ENCODE assay signal across 8 cellular contexts in genomic region chr17:30726734-30727133, GRCh38.
DNase-seq lines count a peak whose midpoint lies in the region; ATAC-seq and TF ChIP-seq lines count a peak whose summit lies in the region.
"Not testable (repeated sequence)": the region's sequence is repeated elsewhere in the genome, so short reads cannot be mapped to it uniquely, and the experiment has no call there.

No MANE protein-coding gene starts in this region.

- POLR2A ChIA-PET in activated CD8-positive, alpha-beta T cell treated with anti-CD3 and anti-CD28 coated beads, Interleukin-2, amount 10 ng/mL, durations not matched to agents 7 days and 5 days (lab: Charles Lee) = not testable (repeated sequence)

- not testable (repeated sequence) for H3K4me3 ChIP-seq in Peyer's patch, right atrium auricular region, lower lobe of right lung

- H3K36me3 Mint-ChIP-seq in activated CD8-positive, alpha-beta T cell treated with anti-CD3 and anti-CD28 coated beads, Interleukin-2, amount 10 ng/mL, durations not matched to agents 7 days and 5 days (ENCODE audit: low read depth) = not testable (repeated sequence)

- not testable (repeated sequence) for H3K36me3 ChIP-seq in Peyer's patch, right atrium auricular region, lower lobe of right lung

- CTCF ChIA-PET in activated CD8-positive, alpha-beta T cell treated with anti-CD3 and anti-CD28 coated beads, Interleukin-2, amount 10 ng/mL, durations not matched to agents 7 days and 5 days (lab: Charles Lee) = interaction anchor here (1.1 kb wide), 1 partner anchor 10 kb away, joined by 3 read pairs; no protein-coding TSS in a partner anchor

- not testable (repeated sequence) for ATAC-seq in activated CD8-positive, alpha-beta T cell treated with anti-CD3 and anti-CD28 coated beads, Interleukin-2, amount 10 ng/mL, durations not matched to agents 7 days and 5 days; lower lobe of right lung

- not testable (repeated sequence) for H3K4me3 Mint-ChIP-seq in activated CD8-positive, alpha-beta T cell treated with anti-CD3 and anti-CD28 coated beads, Interleukin-2, amount 10 ng/mL, durations not matched to agents 7 days and 5 days

- TF ChIP-seq CTCF in Peyer's patch (IDR thresholded peaks at IDR 0.05); right atrium auricular region (IDR thresholded peaks at IDR 0.05); lower lobe of right lung (IDR thresholded peaks at IDR 0.05): not testable (repeated sequence)

- H3K9me3 ChIP-seq in Peyer's patch, right atrium auricular region, lower lobe of right lung: not testable (repeated sequence)

- not testable (repeated sequence) for TF ChIP-seq POLR2A in Peyer's patch (IDR thresholded peaks at IDR 0.05)

- not testable (repeated sequence) for H3K27ac ChIP-seq in Peyer's patch, right atrium auricular region, lower lobe of right lung

- not testable (repeated sequence) for H3K9me3 Mint-ChIP-seq in activated CD8-positive, alpha-beta T cell treated with anti-CD3 and anti-CD28 coated beads, Interleukin-2, amount 10 ng/mL, durations not matched to agents 7 days and 5 days (ENCODE audit: insufficient read depth)

- H3K27ac Mint-ChIP-seq in activated CD8-positive, alpha-beta T cell treated with anti-CD3 and anti-CD28 coated beads, Interleukin-2, amount 10 ng/mL, durations not matched to agents 7 days and 5 days = not testable (repeated sequence)

- not testable (repeated sequence) for H3K27me3 Mint-ChIP-seq in activated CD8-positive, alpha-beta T cell treated with anti-CD3 and anti-CD28 coated beads, Interleukin-2, amount 10 ng/mL, durations not matched to agents 7 days and 5 days (ENCODE audit: low read depth)

- DNase-seq in Peyer's patch (peak; percentile 10 to 18 (median 13)), ecto neural progenitor cell (ENCODE audit: low spot score) (peak; percentile 19), right atrium auricular region (ENCODE audit: low spot score) (peak; percentile 50), lower lobe of right lung (peak; percentile 29), posterior vena cava (ENCODE audit: low spot score) (peak; percentile 38), ureter (ENCODE audit: low spot score) (peak; percentile 18)
- peak; percentile 11 for DNase-seq in activated CD8-positive, alpha-beta T cell treated with anti-CD3 and anti-CD28 coated beads, Interleukin-2, amount 10 ng/mL, durations not matched to agents 7 days and 5 days
- peak; percentile 30 for DNase-seq in activated effector memory CD4-positive, alpha-beta T cell treated with anti-CD3 and anti-CD28 coated beads, Interleukin-2, amount 50 U/mL, for 16 hours

- not testable (repeated sequence) for H3K27me3 ChIP-seq in Peyer's patch; right atrium auricular region; lower lobe of right lung (ENCODE audit: low read depth)

- intact Hi-C loops in lower lobe of right lung (cut with DNase I); posterior vena cava (cut with DNase I): not testable (repeated sequence)

- H3K4me1 Mint-ChIP-seq in activated CD8-positive, alpha-beta T cell treated with anti-CD3 and anti-CD28 coated beads, Interleukin-2, amount 10 ng/mL, durations not matched to agents 7 days and 5 days (ENCODE audit: low read depth) = peaks cover 24% of the 10 kb centered on the region

- not testable (repeated sequence) for H3K4me1 ChIP-seq in Peyer's patch, right atrium auricular region, lower lobe of right lung
